In the genomic region with DNA sequence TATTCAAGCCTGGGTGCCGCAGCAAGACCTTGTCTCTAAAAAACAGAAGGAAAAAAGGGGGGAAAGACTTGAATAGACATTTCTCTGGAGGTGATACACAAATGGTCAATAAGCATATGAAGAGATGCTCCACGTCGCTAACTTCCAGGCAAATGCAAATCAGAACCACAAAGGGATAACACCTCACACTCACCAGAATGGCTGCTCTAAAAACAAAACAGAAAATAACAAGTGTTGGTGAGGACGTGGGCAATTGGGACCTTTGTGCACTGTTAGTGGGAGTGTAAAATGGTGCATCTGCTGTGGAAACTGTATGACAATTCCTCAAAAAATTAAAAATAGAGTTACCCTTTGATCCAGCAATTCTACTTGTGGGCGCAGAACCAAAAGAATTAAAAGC, we compare ENCODE assay signal across 22 cellular contexts. TPM values are rescaled to one million over a fixed set of nuclear protein-coding genes. Genes with fewer than 3 reads are reported as not detected.
DNase-seq lines count a peak whose midpoint lies in the region; ATAC-seq, FAIRE-seq and TF ChIP-seq lines count a peak whose summit lies in the region.
"Had no signal": no experiment of that assay in that cellular context is flagged by ENCODE, and none has a peak within 500 bp of the region (broad histone marks: within the 10 kb centered on the region; RNA-seq: fewer than 3 reads in every experiment).

No MANE protein-coding gene starts in this region.

- no peak overlapping the region for H2AFZ ChIP-seq in OCI-LY3 (ENCODE audit: low read depth, low read length)

- H3K27me3 Mint-ChIP-seq in nephron progenitor cell (ENCODE audit: low read depth, poor library complexity) = peaks cover 4% of the 10 kb centered on the region

- no peaks in the 10 kb centered on the region for H3K36me3 ChIP-seq in BLaER1
- no peaks in the 10 kb centered on the region for H3K36me3 ChIP-seq in OCI-LY3 (replicated peaks; ENCODE audit: low read depth, low read length)
- H3K36me3 ChIP-seq: BE2C had no signal

- no peak for TF ChIP-seq POLR2A in GM12891 (IDR thresholded peaks at IDR 0.05; ENCODE audit: low read depth, low read length)

- H3K9me3 Mint-ChIP-seq in nephron progenitor cell = peaks cover 8% of the 10 kb centered on the region
- H3K9me3 Mint-ChIP-seq: CD4-positive, alpha-beta T cell had no signal

- peak overlapping the region; percentile 39 for H3K27ac Mint-ChIP-seq in nephron progenitor cell
- H3K27ac Mint-ChIP-seq: CD4-positive, alpha-beta T cell had no signal

- peaks cover 58% of the 10 kb centered on the region for H3K4me1 Mint-ChIP-seq in nephron progenitor cell

- H3K9me3 ChIP-seq in BLaER1 = 0 out of 2 replicates have a peak, but pooled peaks cover 1% of the 10 kb centered on the region
- no peaks in the 10 kb centered on the region for H3K9me3 ChIP-seq in OCI-LY3 (ENCODE audit: insufficient read depth, low read length)
- H3K9me3 ChIP-seq: BE2C, Caco-2 had no signal

- H3K27ac ChIP-seq in BLaER1 (no peak overlapping the region), OCI-LY3 (ENCODE audit: low read length) (no peak overlapping the region)
- H3K27ac ChIP-seq: C4-2B, HL-60 had no signal

- peaks cover 26% of the 10 kb centered on the region for H3K36me3 Mint-ChIP-seq in nephron progenitor cell (ENCODE audit: low read depth)

- no peak overlapping the region for H3K4me3 ChIP-seq in BLaER1
- H3K4me3 ChIP-seq in OCI-LY3 (ENCODE audit: low read length) = no peak overlapping the region

- no peak for DNase-seq in GM12891 (ENCODE audit: insufficient read length, low spot score)
- no peak for DNase-seq in nephron progenitor cell
- DNase-seq in LoVo (ENCODE audit: low spot score) = no peak
- DNase-seq in NCI-H146 (lab: John Stamatoyannopoulos, UW) = no peak
- DNase-seq: ACHN; BE2C; Caco-2; CD4-positive, alpha-beta T cell; DMS153; DMS79; GDM1; H9; IMR-90; KBM-7 had no signal

- no peaks in the 10 kb centered on the region for H3K27me3 ChIP-seq in BLaER1
- peaks cover 25% of the 10 kb centered on the region for H3K27me3 ChIP-seq in OCI-LY3 (ENCODE audit: low read depth, low read length)
- H3K27me3 ChIP-seq: BE2C had no signal

- H3K4me1 ChIP-seq in BLaER1 (peaks cover 52% of the 10 kb centered on the region), OCI-LY3 (ENCODE audit: low read length) (peaks cover 47% of the 10 kb centered on the region)
- H3K4me1 ChIP-seq: Caco-2 had no signal

- no peak overlapping the region for H3K4me3 Mint-ChIP-seq in nephron progenitor cell
- H3K4me3 Mint-ChIP-seq: CD4-positive, alpha-beta T cell; H9 had no signal

- H3K79me2 ChIP-seq in OCI-LY3 (ENCODE audit: low read length) = no peaks in the 10 kb centered on the region

- H3K4me2 ChIP-seq in BLaER1 = peak overlapping the region; percentile 61
- H3K4me2 ChIP-seq in OCI-LY3 (ENCODE audit: low read length) = 0 out of 2 replicates have a peak overlapping the region, but pooled peaks have one; percentile 2

- H4K20me1 ChIP-seq in BLaER1 (no peaks in the 10 kb centered on the region), OCI-LY3 (ENCODE audit: insufficient read depth, low read length) (no peaks in the 10 kb centered on the region)

- no peak for TF ChIP-seq CTCF in OCI-LY3 (IDR thresholded peaks at IDR 0.05; ENCODE audit: low read depth, low read length)
- no peak for TF ChIP-seq CTCF in nephron progenitor cell (IDR thresholded peaks at IDR 0.05)

- H3K9ac ChIP-seq in BLaER1 (no peak overlapping the region), OCI-LY3 (ENCODE audit: low read length) (no peak overlapping the region)

- ATAC-seq in GM18858 (IDR thresholded peaks at IDR 0.05; ENCODE audit: unreplicated experiment) = no peak

- peak; percentile 61 for FAIRE-seq in GM12891 (lab: Jason Lieb, UNC)
- FAIRE-seq: A204.1, D721Med, H1 had no signal

TF ChIP-seq in GM12891, 5 proteins besides CTCF, POLR2A, EP300 and RAD21:
- TF ChIP-seq SPI1 (IDR thresholded peaks at IDR 0.05; ENCODE audit: low read depth, low read length) (no peak), PAX5 (IDR thresholded peaks at IDR 0.05; ENCODE audit: insufficient read depth, low read length, severe bottlenecking) (no peak), POU2F2 (IDR thresholded peaks at IDR 0.05; ENCODE audit: low read depth, low read length) (no peak), POLR2AphosphoS5 (IDR thresholded peaks at IDR 0.05; ENCODE audit: low read depth, low read length) (no peak)

RNA-seq across cellular contexts. Expression of a gene that starts 48.4 kb away (rescaled TPM):
- polyA plus RNA-seq in GM12891 (2012; ENCODE audit: low read depth, missing spikeins) = not detected
- polyA plus RNA-seq: IMR-90 had no signal
